Comparison of ENCODE assay signal across 8 cellular contexts in the genomic region with DNA sequence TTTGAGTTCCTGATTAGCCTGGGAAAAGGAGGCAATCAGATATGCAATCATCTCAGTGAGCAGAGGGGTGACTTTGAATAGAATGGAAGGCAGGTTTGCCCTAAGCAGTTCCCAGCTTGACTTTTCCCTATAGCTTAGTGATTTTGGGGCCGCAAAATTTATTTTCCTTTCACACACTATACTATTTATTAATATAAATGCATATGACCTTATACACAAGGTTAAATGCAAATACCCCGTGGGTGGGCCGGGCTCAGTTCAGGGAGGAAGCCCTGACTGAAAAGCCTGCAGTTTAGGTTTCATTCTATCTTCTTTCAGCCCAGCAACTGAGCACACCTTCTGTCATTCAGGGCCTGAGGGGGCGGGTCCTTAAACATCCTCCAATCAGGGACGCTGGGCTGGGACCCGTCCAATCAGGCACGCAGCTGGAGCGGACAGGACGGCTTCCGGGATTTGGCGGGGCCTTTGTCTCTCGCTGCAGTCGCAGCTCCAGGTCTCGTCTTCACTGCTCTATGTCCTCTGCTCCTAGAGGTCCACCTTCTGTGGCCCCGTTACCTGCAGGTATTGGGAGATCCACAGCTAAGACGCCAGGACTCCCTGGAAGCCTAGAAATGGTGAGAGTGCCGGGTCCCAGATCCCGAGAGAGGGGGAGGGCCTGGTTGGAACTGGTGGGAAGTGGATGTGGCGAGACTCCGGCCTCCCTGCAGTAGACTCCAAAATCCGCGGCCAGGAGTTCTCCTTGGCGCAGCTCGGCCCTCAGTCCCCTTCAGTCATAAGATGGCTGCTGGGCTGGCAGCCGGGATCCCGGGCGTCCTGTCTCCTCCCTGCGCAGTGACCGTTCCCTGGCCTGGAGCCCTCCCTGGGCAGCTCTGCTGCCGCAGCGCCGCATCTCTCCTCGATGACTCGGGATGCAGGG. TPM values are rescaled to one million over a fixed set of nuclear protein-coding genes. Genes with fewer than 3 reads are reported as not detected.
DNase-seq lines count a peak whose midpoint lies in the region; ATAC-seq and TF ChIP-seq lines count a peak whose summit lies in the region.

A gene (plus strand): TSS at position 468 of the 916 bp plus-strand sequence. CDS start 45 bp downstream, at position 513.

- peak; percentile 42 for TF ChIP-seq POLR2A in prostate gland (IDR thresholded peaks at IDR 0.05)

- DNase-seq in GM13976 (ENCODE audit: low spot score) (peak; percentile 87), NCI-H1436 treated with DMSO at 0.1 percent for 48 hours (lab: John Stamatoyannopoulos, UW) (peak; percentile 77), T follicular helper cell (ENCODE audit: low read depth) (peak; percentile 86), amniotic epithelial cell (ENCODE audit: low read depth) (peak; percentile 82), left ventricle myocardium superior (peak; percentile 95), prostate gland (ENCODE audit: low spot score) (peak; percentile 95)

- intact Hi-C loops in left ventricle myocardium superior (cut with micrococcal nuclease) = no loop called here
- intact Hi-C loops in prostate gland (cut with DNase I) = no loop called here

- TF ChIP-seq CTCF in GM13976 (IDR thresholded peaks at IDR 0.05; ENCODE audit: borderline replicate concordance, control extremely low read depth, extremely low read depth, insufficient read depth, missing control alignments) = no peak
- TF ChIP-seq CTCF in prostate gland (IDR thresholded peaks at IDR 0.05) = no peak

- ATAC-seq in HG02852 (IDR thresholded peaks at IDR 0.05; ENCODE audit: unreplicated experiment) (peak; percentile 98), left ventricle myocardium superior (peak; percentile 100)

- H3K27ac ChIP-seq in prostate gland = peak within 1 kb of the TSS; percentile 65 to 79
- no peak within 1 kb of the TSS for H3K27ac ChIP-seq in urinary bladder (ENCODE audit: low read depth)

- H3K27me3 ChIP-seq in prostate gland (replicated peaks; ENCODE audit: insufficient read depth) = no peaks in the 10 kb centered on the region

- H3K4me1 ChIP-seq in prostate gland (replicated peaks) = no peaks in the 10 kb centered on the region
- H3K4me1 ChIP-seq in urinary bladder (ENCODE audit: insufficient read depth) = no peaks in the 10 kb centered on the region

- no peaks in the 10 kb centered on the region for H3K9me3 ChIP-seq in prostate gland

- H3K4me3 ChIP-seq in prostate gland (peak within 1 kb of the TSS; percentile 58 to 80), urinary bladder (ENCODE audit: low read depth, low read length) (peak within 1 kb of the TSS; percentile 76)

- no peaks in the 10 kb centered on the region for H3K36me3 ChIP-seq in prostate gland
- H3K36me3 ChIP-seq in urinary bladder (ENCODE audit: insufficient read depth) = no peaks in the 10 kb centered on the region

- in situ Hi-C loops in GM13976 (cut with MboI; ENCODE audit: low sequenced_read_pairs, unreplicated experiment) = no loop called here

- under 1% methylated on average over 34 of the region's 34 CpGs for WGBS in prostate gland
- under 1% methylated on average over 34 of the region's 34 CpGs for WGBS in urinary bladder

RNA-seq across cellular contexts. Expression of the gene that starts here (rescaled TPM):
- 2.4 TPM for total RNA-seq in left ventricle myocardium superior
- total RNA-seq in prostate gland = 10 to 100 TPM in 1 of 2 donors, 1 to 10 TPM in 1; 9.7 to 11.5 TPM
- total RNA-seq in urinary bladder = 22.5 TPM
- 4.6 TPM for polyA plus RNA-seq in urinary bladder
